In the genomic region with DNA sequence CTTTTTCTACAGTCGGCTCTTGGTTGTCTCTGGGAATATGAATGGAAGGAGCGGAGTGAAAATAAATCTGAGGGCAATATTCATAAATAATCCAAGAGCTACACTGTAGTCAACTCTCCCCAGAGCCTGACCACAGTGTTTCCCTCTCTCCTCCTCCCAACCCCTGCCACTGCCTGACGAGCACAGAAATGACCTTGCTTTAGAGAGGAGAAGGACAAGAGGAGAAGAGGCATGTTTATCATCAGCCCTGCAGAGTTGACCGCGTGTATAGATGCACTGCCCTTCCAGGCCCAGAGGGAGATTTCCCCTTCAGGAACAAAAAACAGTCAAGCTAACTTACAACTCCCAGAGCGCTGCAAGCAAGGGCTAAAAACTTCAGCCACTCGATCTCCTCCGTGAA, we compare ENCODE assay signal across 6 cellular contexts. TPM values are rescaled to one million over a fixed set of nuclear protein-coding genes. Genes with fewer than 3 reads are reported as not detected.
"Had no signal": no experiment of that assay in that cellular context is flagged by ENCODE, and none has a peak within 500 bp of the region (broad histone marks: within the 10 kb centered on the region; RNA-seq: fewer than 3 reads in every experiment).

No MANE protein-coding gene starts in this region.

RNA-seq across cellular contexts. Expression of gene ROPN1, which starts 16.9 kb away (rescaled TPM):
- total RNA-seq: GM23248, H4, H7, HepG2, HFFc6 had no signal
- polyA plus RNA-seq: GM23248, HepG2, IgD-negative memory B cell had no signal
